1 cellular context compared by ENCODE assay signal in the genomic region with DNA sequence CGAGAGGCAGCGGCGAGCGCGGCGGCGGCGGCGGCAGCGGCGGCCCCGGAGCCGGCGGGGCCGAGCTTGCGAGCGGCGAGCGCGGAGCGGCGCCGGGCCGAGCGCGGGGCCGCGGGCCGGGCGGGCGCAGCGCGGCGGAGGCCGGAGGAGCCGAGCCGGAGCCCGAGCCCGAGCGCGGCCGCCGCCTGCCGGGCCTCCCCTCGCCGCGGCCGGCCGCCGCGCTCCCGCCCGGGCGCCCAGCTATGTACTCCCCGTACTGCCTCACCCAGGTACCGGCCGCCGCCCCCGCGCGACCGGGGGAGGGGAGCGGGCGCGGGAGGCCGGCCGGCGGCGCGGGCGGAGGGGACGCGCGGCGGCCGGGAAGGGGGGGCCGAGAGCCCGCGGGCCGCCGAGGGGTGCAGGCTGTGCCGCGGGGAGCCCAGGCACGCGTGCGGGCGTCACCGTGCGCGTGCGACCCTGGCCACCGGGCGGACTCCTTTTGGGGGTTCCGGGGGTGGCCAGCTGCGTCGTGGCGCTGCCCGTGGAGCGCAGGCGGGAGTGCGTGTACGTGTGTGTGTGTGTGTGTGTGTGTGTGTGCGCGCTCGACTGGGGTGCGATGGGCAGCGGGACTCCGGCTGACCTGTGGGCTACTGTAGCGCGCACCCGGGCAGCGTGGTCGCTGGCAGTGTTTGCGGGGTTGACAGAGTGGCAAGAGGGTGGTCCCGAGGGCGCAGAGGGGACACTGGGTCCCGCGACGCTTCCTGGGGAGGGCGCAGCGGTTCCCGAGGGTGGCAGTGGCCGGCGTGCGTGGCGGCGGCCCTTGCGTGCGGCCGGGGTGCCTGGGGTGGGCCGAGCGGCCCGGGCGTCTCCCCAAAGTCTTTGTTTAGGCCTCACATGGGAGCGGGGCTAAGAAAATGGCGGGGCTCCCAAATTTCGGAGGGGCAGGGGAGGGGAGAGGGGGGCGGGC.
TF ChIP-seq lines count a peak whose summit lies in the region.

No MANE protein-coding gene starts in this region.

TF ChIP-seq in liver, 16 proteins besides CTCF, POLR2A, EP300 and RAD21 (continued from another document):
- TF ChIP-seq EGR1 (IDR thresholded peaks at IDR 0.05; ENCODE audit: low read depth in 2 of 2) (no peak), YY1 (IDR thresholded peaks at IDR 0.05) (no peak), JUND (IDR thresholded peaks at IDR 0.05) (no peak)
